In the genomic region with DNA sequence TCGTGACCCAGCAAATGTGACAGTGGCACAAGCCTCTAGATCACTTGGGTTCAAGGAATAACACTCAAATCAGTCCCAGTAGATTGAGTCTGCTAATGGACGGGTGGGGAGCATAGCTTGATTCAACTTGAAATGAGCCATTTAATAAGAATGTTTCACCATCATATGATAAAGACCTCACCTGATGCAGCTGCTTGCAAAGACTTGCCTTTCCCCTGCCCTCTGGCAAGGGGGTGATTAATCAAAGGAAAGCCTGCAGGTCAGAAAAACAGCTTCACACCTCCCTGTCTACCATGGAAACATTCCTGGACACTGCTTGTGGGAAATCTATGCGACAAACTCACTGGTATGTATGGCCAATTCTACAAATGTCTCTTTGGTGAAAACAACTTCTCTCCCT, we compare ENCODE assay signal across 2 cellular contexts.
TF ChIP-seq lines count a peak whose summit lies in the region.

No MANE protein-coding gene starts in this region.

TF ChIP-seq in A549, 52 proteins besides CTCF, POLR2A, EP300 and RAD21:
- TF ChIP-seq ESRRA (IDR thresholded peaks at IDR 0.05; ENCODE audit: borderline replicate concordance, low read length) (no peak), NFE2L2 (conservative IDR thresholded peaks at IDR 0.05; ENCODE audit: low read length) (no peak), GATA3 (IDR thresholded peaks at IDR 0.05; ENCODE audit: borderline replicate concordance) (no peak), MAFK (IDR thresholded peaks at IDR 0.05; ENCODE audit: partially characterized antibody) (no peak), HOXB13 (CRISPR knock-in tag; IDR thresholded peaks at IDR 0.05; ENCODE audit: low read depth) (no peak), RCOR1 (IDR thresholded peaks at IDR 0.05; ENCODE audit: low read depth, low read length) (no peak), ZFP36 (IDR thresholded peaks at IDR 0.05; ENCODE audit: borderline replicate concordance, partially characterized antibody) (no peak), RFX5 (IDR thresholded peaks at IDR 0.05) (no peak), NPAS2 (CRISPR knock-in tag; IDR thresholded peaks at IDR 0.05; ENCODE audit: borderline replicate concordance) (no peak), MYC (IDR thresholded peaks at IDR 0.05; ENCODE audit: borderline replicate concordance, low read length) (no peak), ZNF302 (CRISPR knock-in tag; IDR thresholded peaks at IDR 0.05) (no peak), ZSCAN20 (CRISPR knock-in tag; IDR thresholded peaks at IDR 0.05) (no peak), BHLHE40 (IDR thresholded peaks at IDR 0.05; ENCODE audit: low read depth, low read length) (no peak), HOXB5 (CRISPR knock-in tag; IDR thresholded peaks at IDR 0.05) (no peak), CBX8 (IDR thresholded peaks at IDR 0.05) (no peak)
- TF ChIP-seq, protein P1, sequence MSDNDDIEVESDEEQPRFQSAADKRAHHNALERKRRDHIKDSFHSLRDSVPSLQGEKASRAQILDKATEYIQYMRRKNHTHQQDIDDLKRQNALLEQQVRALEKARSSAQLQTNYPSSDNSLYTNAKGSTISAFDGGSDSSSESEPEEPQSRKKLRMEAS (IDR thresholded peaks at IDR 0.05) = no peak

TF ChIP-seq in WTC11, 78 proteins besides CTCF, POLR2A, EP300 and RAD21:
- no peak for TF ChIP-seq NFATC4 (CRISPR knock-in tag; IDR thresholded peaks at IDR 0.05)
- TF ChIP-seq, protein P2, sequence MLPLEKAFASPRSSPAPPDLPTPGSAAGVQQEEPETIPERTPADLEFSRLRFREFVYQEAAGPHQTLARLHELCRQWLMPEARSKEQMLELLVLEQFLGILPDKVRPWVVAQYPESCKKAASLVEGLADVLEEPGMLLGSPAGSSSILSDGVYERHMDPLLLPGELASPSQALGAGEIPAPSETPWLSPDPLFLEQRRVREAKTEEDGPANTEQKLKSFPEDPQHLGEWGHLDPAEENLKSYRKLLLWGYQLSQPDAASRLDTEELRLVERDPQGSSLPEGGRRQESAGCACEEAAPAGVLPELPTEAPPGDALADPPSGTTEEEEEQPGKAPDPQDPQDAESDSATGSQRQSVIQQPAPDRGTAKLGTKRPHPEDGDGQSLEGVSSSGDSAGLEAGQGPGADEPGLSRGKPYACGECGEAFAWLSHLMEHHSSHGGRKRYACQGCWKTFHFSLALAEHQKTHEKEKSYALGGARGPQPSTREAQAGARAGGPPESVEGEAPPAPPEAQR (CRISPR knock-in tag; IDR thresholded peaks at IDR 0.05) = no peak
- TF ChIP-seq ZNF121 (CRISPR knock-in tag; IDR thresholded peaks at IDR 0.05) = no peak
